In genomic region chr14:88824314-88825077, GRCh38 we compare ENCODE assay signal across 8 cellular contexts. TPM values are rescaled to one million over a fixed set of nuclear protein-coding genes. Genes with fewer than 3 reads are reported as not detected.
DNase-seq lines count a peak whose midpoint lies in the region; ATAC-seq and TF ChIP-seq lines count a peak whose summit lies in the region.

Gene TTC8, plus strand, starts transcription at chr14:88824651. Its CDS starts 57 bp downstream, at chr14:88824708.

- H3K36me3 ChIP-seq in ascending aorta = no peaks in the 10 kb centered on the region
- H3K36me3 ChIP-seq in right atrium auricular region = no peaks in the 10 kb centered on the region
- H3K36me3 ChIP-seq in prostate gland = no peaks in the 10 kb centered on the region

- no peak for TF ChIP-seq CTCF in ascending aorta (IDR thresholded peaks at IDR 0.05)
- TF ChIP-seq CTCF in right atrium auricular region (IDR thresholded peaks at IDR 0.05) = peak in 1 of 2 donors; percentile 6
- TF ChIP-seq CTCF in prostate gland (IDR thresholded peaks at IDR 0.05) = peak in 1 of 4 experiments; percentile 20

- under 1% methylated on average over 47 of the region's 50 CpGs for WGBS in prostate gland

- ATAC-seq in GM18499 (IDR thresholded peaks at IDR 0.05; ENCODE audit: insufficient read depth, unreplicated experiment) (peak; percentile 90), HG02938 (IDR thresholded peaks at IDR 0.05; ENCODE audit: unreplicated experiment) (peak; percentile 98)

- H3K27ac ChIP-seq in ascending aorta (peak within 1 kb of the TSS; percentile 72), right atrium auricular region (peak within 1 kb of the TSS; percentile 78 to 83), prostate gland (peak within 1 kb of the TSS; percentile 82 to 86)

- no peaks in the 10 kb centered on the region for H3K9me3 ChIP-seq in ascending aorta
- no peaks in the 10 kb centered on the region for H3K9me3 ChIP-seq in right atrium auricular region
- no peaks in the 10 kb centered on the region for H3K9me3 ChIP-seq in prostate gland

- intact Hi-C loops in ascending aorta (cut with DNase I) (loop anchor here (2.0 to 10.0 kb wide), 2 partner anchors 1132 to 1580 kb away; no protein-coding TSS in a partner anchor), prostate gland (cut with DNase I) (no loop called here)

- TF ChIP-seq POLR2A in prostate gland (IDR thresholded peaks at IDR 0.05) = peak; percentile 52

- no peaks in the 10 kb centered on the region for H3K27me3 ChIP-seq in ascending aorta
- H3K27me3 ChIP-seq in right atrium auricular region = no peaks in the 10 kb centered on the region
- H3K27me3 ChIP-seq in prostate gland (replicated peaks; ENCODE audit: insufficient read depth) = no peaks in the 10 kb centered on the region

- DNase-seq in NCI-H187 (lab: John Stamatoyannopoulos, UW) = peak; percentile 85 to 99
- peak; percentile 44 to 90 (median 76) for DNase-seq in T-helper 2 cell
- peak; percentile 42 to 91 for DNase-seq in ascending aorta (ENCODE audit: low spot score in 2 of 2)
- DNase-seq in right atrium auricular region (ENCODE audit: low spot score) = peak; percentile 82
- DNase-seq in prostate gland (ENCODE audit: low spot score) = peak; percentile 85
- peak; percentile 85 for DNase-seq in ureter (ENCODE audit: low spot score)

- peak within 1 kb of the TSS; percentile 71 to 78 for H3K4me3 ChIP-seq in ascending aorta
- peak within 1 kb of the TSS; percentile 56 to 75 for H3K4me3 ChIP-seq in right atrium auricular region
- H3K4me3 ChIP-seq in prostate gland = peak within 1 kb of the TSS; percentile 67 to 68

- H3K4me1 ChIP-seq in ascending aorta (peaks cover 0 to 1% of the 10 kb centered on the region in 2 donors), right atrium auricular region (peaks cover 0 to 9% of the 10 kb centered on the region in 2 donors), prostate gland (replicated peaks) (no peaks in the 10 kb centered on the region)

RNA-seq across cellular contexts. Expression of gene TTC8, which starts in this region (rescaled TPM):
- total RNA-seq in ascending aorta (24.4 TPM), right atrium auricular region (10 to 100 TPM in 1 of 2 donors, 1 to 10 TPM in 1; 8.0 to 19.5 TPM), prostate gland (100 to 1,000 TPM in 1 of 2 donors, 10 to 100 TPM in 1; 34.8 to 115 TPM), ureter (44.7 TPM)

Comparison
In these comparisons a context has a peak if more than half of its experiments do, and no peak if none do; other contexts are left out.
1. Peak in every context shown above with its lines: DNase-seq, ATAC-seq, H3K4me3 ChIP-seq and H3K27ac ChIP-seq.